ENCODE assay signal across 9 cellular contexts in genomic region chr7:516216-516605, GRCh38. TPM values are rescaled to one million over a fixed set of nuclear protein-coding genes. Genes with fewer than 3 reads are reported as not detected.
DNase-seq lines count a peak whose midpoint lies in the region; TF ChIP-seq lines count a peak whose summit lies in the region.
"Had no signal": no experiment of that assay in that cellular context is flagged by ENCODE, and none has a peak within 500 bp of the region (broad histone marks: within the 10 kb centered on the region; RNA-seq: fewer than 3 reads in every experiment).

No MANE protein-coding gene starts in this region.

- TF ChIP-seq CTCF in sigmoid colon (IDR thresholded peaks at IDR 0.05), result no peak

- peak overlapping the region; percentile 68 to 87 (median 69) for H3K4me3 ChIP-seq in sigmoid colon

- peaks cover 3% of the 10 kb centered on the region for H3K4me1 Mint-ChIP-seq in activated T-helper 1 cell treated with anti-CD3 and anti-CD28 coated beads, Interleukin-12 subunit alpha, Interleukin-12 subunit beta, Interleukin-2, Interleukin-4 antibody, amounts not matched to agents 30 ng/mL and 10 ng/mL and 1 ng/mL, durations not matched to agents 14 hours and 24 hours and 36 hours (ENCODE audit: low read depth)

- peaks cover 15% of the 10 kb centered on the region for H3K27me3 Mint-ChIP-seq in activated T-helper 1 cell treated with anti-CD3 and anti-CD28 coated beads, Interleukin-12 subunit alpha, Interleukin-12 subunit beta, Interleukin-2, Interleukin-4 antibody, amounts not matched to agents 30 ng/mL and 10 ng/mL and 1 ng/mL, durations not matched to agents 14 hours and 24 hours and 36 hours (ENCODE audit: insufficient read depth)

- peak overlapping the region; percentile 89 to 96 (median 93) for H3K27ac ChIP-seq in sigmoid colon

- no peak for TF ChIP-seq EP300 in sigmoid colon (IDR thresholded peaks at IDR 0.05)

- TF ChIP-seq POLR2A in sigmoid colon (IDR thresholded peaks at IDR 0.05), result no peak

- H3K36me3 ChIP-seq in sigmoid colon, result peaks cover 0 to 14% (median 0%) of the 10 kb centered on the region in 4 donors

- 41 to 62% methylated on average over 13 of the region's 13 CpGs for WGBS in sigmoid colon, 2 donors

- peak overlapping the region; percentile 2 for H3K4me3 Mint-ChIP-seq in activated T-helper 1 cell treated with anti-CD3 and anti-CD28 coated beads, Interleukin-12 subunit alpha, Interleukin-12 subunit beta, Interleukin-2, Interleukin-4 antibody, amounts not matched to agents 30 ng/mL and 10 ng/mL and 1 ng/mL, durations not matched to agents 14 hours and 24 hours and 36 hours
- H3K4me3 Mint-ChIP-seq: effector memory CD8-positive, alpha-beta T cell had no signal

- no peaks in the 10 kb centered on the region for H3K36me3 Mint-ChIP-seq in activated T-helper 1 cell treated with anti-CD3 and anti-CD28 coated beads, Interleukin-12 subunit alpha, Interleukin-12 subunit beta, Interleukin-2, Interleukin-4 antibody, amounts not matched to agents 30 ng/mL and 10 ng/mL and 1 ng/mL, durations not matched to agents 14 hours and 24 hours and 36 hours (ENCODE audit: low read depth)

- H3K27me3 ChIP-seq in sigmoid colon, result peaks cover 0 to 9% (median 0%) of the 10 kb centered on the region in 3 donors

- no peaks in the 10 kb centered on the region for H3K9me3 ChIP-seq in sigmoid colon

- H3K27ac Mint-ChIP-seq in activated T-helper 1 cell treated with anti-CD3 and anti-CD28 coated beads, Interleukin-12 subunit alpha, Interleukin-12 subunit beta, Interleukin-2, Interleukin-4 antibody, amounts not matched to agents 30 ng/mL and 10 ng/mL and 1 ng/mL, durations not matched to agents 14 hours and 24 hours and 36 hours, result no peak overlapping the region
- H3K27ac Mint-ChIP-seq: effector memory CD8-positive, alpha-beta T cell had no signal

- intact Hi-C loops in activated T-helper 1 cell treated with anti-CD3 and anti-CD28 coated beads, Interleukin-12 subunit alpha, Interleukin-12 subunit beta, Interleukin-2, Interleukin-4 antibody, amounts not matched to agents 30 ng/mL and 10 ng/mL and 1 ng/mL, durations not matched to agents 14 hours and 24 hours and 36 hours (cut with micrococcal nuclease), result loop anchor here (5.0 kb wide), 1 partner anchor 154 kb away; no protein-coding TSS in a partner anchor
- intact Hi-C loops in sigmoid colon (cut with DNase I), result loop anchor here (2.0 to 10.0 kb wide), 5 partner anchors 151 to 1019 kb away; partner anchors contain the start of genes GET4 and MAFK

- DNase-seq in ELR (ENCODE audit: low read depth) (peak; percentile 27), fibroblast of peridontal ligament (ENCODE audit: extremely low read depth) (peak; percentile 53), sigmoid colon (no peak), NCI-H1694 (lab: John Stamatoyannopoulos, UW) (no peak), putamen (ENCODE audit: low spot score) (no peak), NCI-H187 (lab: John Stamatoyannopoulos, UW) (no peak), midbrain (lab: John Stamatoyannopoulos, UW) (no peak)
- no peak for DNase-seq in activated T-helper 1 cell treated with anti-CD3 and anti-CD28 coated beads, Interleukin-12 subunit alpha, Interleukin-12 subunit beta, Interleukin-2, Interleukin-4 antibody, amounts not matched to agents 30 ng/mL and 10 ng/mL and 1 ng/mL, durations not matched to agents 14 hours and 24 hours and 36 hours (ENCODE audit: low spot score)
- DNase-seq: effector memory CD8-positive, alpha-beta T cell had no signal

- peaks cover 0 to 73% (median 62%) of the 10 kb centered on the region in 4 donors for H3K4me1 ChIP-seq in sigmoid colon

- H3K9me3 Mint-ChIP-seq in activated T-helper 1 cell treated with anti-CD3 and anti-CD28 coated beads, Interleukin-12 subunit alpha, Interleukin-12 subunit beta, Interleukin-2, Interleukin-4 antibody, amounts not matched to agents 30 ng/mL and 10 ng/mL and 1 ng/mL, durations not matched to agents 14 hours and 24 hours and 36 hours, result no peaks in the 10 kb centered on the region
- H3K9me3 Mint-ChIP-seq: effector memory CD8-positive, alpha-beta T cell had no signal

RNA-seq across cellular contexts. Expression of gene PDGFA, which starts 3.4 kb away (rescaled TPM):
- total RNA-seq in activated T-helper 1 cell treated with anti-CD3 and anti-CD28 coated beads, Interleukin-12 subunit alpha, Interleukin-12 subunit beta, Interleukin-2, Interleukin-4 antibody, amounts not matched to agents 30 ng/mL and 10 ng/mL and 1 ng/mL, durations not matched to agents 14 hours and 24 hours and 36 hours, result 8.5 and 8.8 TPM in 2 replicates
- 10 to 100 TPM; 33.9 to 38.5 (median 36.9) TPM for total RNA-seq in sigmoid colon
- polyA plus RNA-seq in sigmoid colon, result 10 to 100 TPM; 19.7 to 21.6 (median 20.0) TPM

Comparison
In these comparisons a context has a peak if more than half of its experiments do, and no peak if none do; other contexts are left out.
1. DNase-seq: peak in ELR (single experiment) and fibroblast of peridontal ligament (single experiment); none in activated T-helper 1 cell treated with anti-CD3 and anti-CD28 coated beads, Interleukin-12 subunit alpha, Interleukin-12 subunit beta, Interleukin-2, Interleukin-4 antibody, amounts not matched to agents 30 ng/mL and 10 ng/mL and 1 ng/mL, durations not matched to agents 14 hours and 24 hours and 36 hours (single experiment), sigmoid colon (single experiment), NCI-H1694 (single experiment), putamen (single experiment), NCI-H187 (0 of 2) and midbrain (single experiment).